ENCODE assay signal across 17 cellular contexts in genomic region chr21:25700741-25701140, GRCh38.
"Had no signal": no experiment of that assay in that cellular context is flagged by ENCODE, and none has a peak within 500 bp of the region (broad histone marks: within the 10 kb centered on the region; RNA-seq: fewer than 3 reads in every experiment).

No MANE protein-coding gene starts in this region.

- H3K36me3 ChIP-seq: brain microvascular endothelial cell, vagina had no signal

- H3K27me3 ChIP-seq: brain microvascular endothelial cell, tibial nerve, vagina had no signal

- ATAC-seq: natural killer cell, T-cell had no signal

- H3K4me1 ChIP-seq: tibial nerve, vagina had no signal

- H3K27ac ChIP-seq: brain microvascular endothelial cell, vagina had no signal

- H3K9me3 ChIP-seq: mucosa of descending colon, tibial nerve, vagina had no signal

- H3K4me3 ChIP-seq: lung, mucosa of descending colon, tibial nerve, vagina had no signal

- DNase-seq: activated CD4-positive, CD25-positive, alpha-beta regulatory T cell treated with anti-CD3 and anti-CD28 coated beads, Interleukin-2, amount 50 U/mL, for 72 hours; activated naive CD8-positive, alpha-beta T cell treated with anti-CD3 and anti-CD28 coated beads for 36 hours; brain microvascular endothelial cell; erythroblast; kidney glomerular epithelial cell; mucosa of descending colon; natural killer cell; posterior cingulate gyrus; stimulated activated CD4-positive, alpha-beta T cell treated with anti-CD3 and anti-CD28 coated beads, Interleukin-15, amount 100 ng/mL, for 24 hours; stimulated activated CD4-positive, alpha-beta T cell treated with anti-CD3 and anti-CD28 coated beads, Interleukin-4, amount 100 ng/mL, for 1 hour; stimulated activated naive CD4-positive, alpha-beta T cell; substantia nigra; T-cell; T-helper 9 cell had no signal
